In the genomic region with DNA sequence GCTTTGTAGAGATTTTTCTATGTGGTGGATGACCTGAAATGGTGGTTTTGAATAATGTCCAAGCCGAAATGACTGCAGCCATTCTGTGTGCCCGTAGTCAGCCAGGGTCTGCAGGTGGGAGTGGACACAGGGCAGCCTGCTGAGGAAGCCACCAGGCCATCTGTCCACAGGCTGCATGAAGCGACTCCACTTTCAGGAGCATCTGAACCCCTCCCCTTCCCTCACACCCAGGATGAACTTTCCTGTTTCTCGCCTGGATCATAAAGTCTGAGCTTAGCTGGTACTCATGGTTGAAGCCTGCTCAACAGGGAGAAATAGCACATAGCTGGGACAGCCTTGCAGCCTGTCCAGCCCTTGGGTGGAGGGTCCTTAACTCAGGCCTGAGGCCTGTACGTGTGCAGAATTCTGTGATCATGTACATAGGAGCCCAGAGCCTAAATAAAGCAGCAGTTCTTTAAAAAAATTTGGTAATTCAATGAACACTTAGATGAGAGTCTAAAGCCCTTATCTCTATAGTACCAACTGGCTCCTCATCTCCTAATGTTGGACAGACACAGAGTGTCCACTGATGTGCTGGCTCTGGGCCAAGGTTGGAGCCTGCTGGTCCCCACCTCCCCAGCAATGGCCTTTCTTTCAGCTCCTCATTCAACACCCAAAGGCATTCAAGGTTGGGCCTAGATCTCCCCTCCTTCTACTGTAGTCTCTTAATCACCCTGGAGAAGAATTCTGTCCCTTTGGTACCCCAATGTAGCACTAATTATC, we compare ENCODE assay signal across 14 cellular contexts.
DNase-seq lines count a peak whose midpoint lies in the region; ATAC-seq and TF ChIP-seq lines count a peak whose summit lies in the region.
"Had no signal": no experiment of that assay in that cellular context is flagged by ENCODE, and none has a peak within 500 bp of the region (broad histone marks: within the 10 kb centered on the region; RNA-seq: fewer than 3 reads in every experiment).

No MANE protein-coding gene starts in this region.

- no peak overlapping the region for H3K4me2 ChIP-seq in IMR-90 (ENCODE audit: low read depth, low read length)

- H3K9me3 ChIP-seq in A673 (ENCODE audit: low read depth, low read length, poor library complexity, severe bottlenecking) (no peaks in the 10 kb centered on the region), IMR-90 (ENCODE audit: control insufficient read depth, insufficient read depth, low read length) (no peaks in the 10 kb centered on the region), thyroid gland (no peaks in the 10 kb centered on the region)
- H3K9me3 ChIP-seq: MG63, testis had no signal

- H2BK20ac ChIP-seq in IMR-90 (ENCODE audit: low read depth, low read length) = no peak overlapping the region; the same call in 1 of the 2 replicates

- intact Hi-C loops in A673 (cut with micrococcal nuclease; ENCODE audit: unreplicated experiment) (no loop called here), IMR-90 (cut with micrococcal nuclease) (no loop called here), thyroid gland (cut with DNase I) (no loop called here)

- no peak for ATAC-seq in IMR-90 (ENCODE audit: low read depth)

- H3K56ac ChIP-seq in IMR-90 (ENCODE audit: extremely low read depth, insufficient read depth, low read length) = no peak overlapping the region

- no CpG with 5 or more reads among the region's 5 CpGs for WGBS in IMR-90 (ENCODE audit: extremely low coverage in 2 of 2, insufficient read length in 1 of 2), 2 experiments
- 94 to 96% methylated on average over 5 of the region's 5 CpGs for WGBS in thyroid gland, 2 donors

- peak overlapping the region; percentile 18 for H3K18ac ChIP-seq in IMR-90 (ENCODE audit: low read depth, low read length)

- DNase-seq in A673 (ENCODE audit: low spot score) (no peak), IMR-90 (no peak), chondrocyte (ENCODE audit: low spot score) (peak; percentile 49), occipital lobe (lab: John Stamatoyannopoulos, UW) (peak; percentile 14), DMS79 (lab: John Stamatoyannopoulos, UW) (no peak), thyroid gland (no peak), T1000 (lab: John Stamatoyannopoulos, UW) (no peak)
- no peak for DNase-seq in activated CD4-positive, alpha-beta memory T cell treated with anti-CD3 and anti-CD28 coated beads, Interleukin-2, amount 10 ng/mL, durations not matched to agents 7 days and 5 days
- DNase-seq: activated CD4-positive, CD25-positive, alpha-beta regulatory T cell; activated naive CD4-positive, alpha-beta T cell treated with anti-CD3 and anti-CD28 coated beads, Interleukin-2, amount 10 ng/mL, durations not matched to agents 7 days and 5 days; DND-41; MG63; testis had no signal

- H3K27me3 ChIP-seq in A673 (replicated peaks; ENCODE audit: insufficient read depth, low read depth, low read length, poor library complexity) = no peaks in the 10 kb centered on the region
- no peaks in the 10 kb centered on the region for H3K27me3 ChIP-seq in IMR-90 (ENCODE audit: control insufficient read depth, insufficient read depth, low read length)
- H3K27me3 ChIP-seq in thyroid gland = no peaks in the 10 kb centered on the region
- H3K27me3 ChIP-seq: MG63, testis had no signal

- no peak for TF ChIP-seq POLR2A in IMR-90 (IDR thresholded peaks at IDR 0.05; ENCODE audit: low read depth, low read length)
- no peak for TF ChIP-seq POLR2A in thyroid gland (IDR thresholded peaks at IDR 0.05)

- no peak overlapping the region for H2BK5ac ChIP-seq in IMR-90 (ENCODE audit: low read depth, low read length, poor library complexity, severe bottlenecking)

- H4K5ac ChIP-seq in IMR-90 (ENCODE audit: low read depth, low read length) = peak overlapping the region; percentile 32; the same call in 1 of the 2 replicates

- peak overlapping the region; percentile 21; the same call in 1 of the 2 replicates for H3K23ac ChIP-seq in IMR-90 (ENCODE audit: low read depth, low read length)

- peaks cover 46% of the 10 kb centered on the region for H4K20me1 ChIP-seq in IMR-90 (ENCODE audit: insufficient read depth, low read length)

- H3K79me1 ChIP-seq in IMR-90 (ENCODE audit: low read depth in 1 of 2, low read length in 2 of 2) = peaks cover 47 to 95% of the 10 kb centered on the region in 2 experiments

- no peaks in the 10 kb centered on the region for H3K36me3 ChIP-seq in A673 (ENCODE audit: insufficient read depth, low read length, poor library complexity, severe bottlenecking)
- peaks cover 12% of the 10 kb centered on the region for H3K36me3 ChIP-seq in IMR-90 (ENCODE audit: control insufficient read depth, insufficient read depth, low read length)
- no peaks in the 10 kb centered on the region for H3K36me3 ChIP-seq in thyroid gland

- H3K27ac ChIP-seq in A673 (ENCODE audit: low read depth, low read length, poor library complexity, severe bottlenecking) = peak overlapping the region; percentile 48
- peak overlapping the region; percentile 13; the same call in 1 of the 2 replicates for H3K27ac ChIP-seq in IMR-90 (ENCODE audit: insufficient read depth, low read length)
- H3K27ac ChIP-seq in thyroid gland = no peak overlapping the region
- H3K27ac ChIP-seq: testis had no signal

- H2BK15ac ChIP-seq in IMR-90 (ENCODE audit: low read depth, low read length) = no peak overlapping the region

- in situ Hi-C loops in IMR-90 (cut with MboI; ENCODE audit: low sequenced_read_pairs) = no loop called here

- H2AK9ac ChIP-seq in IMR-90 (replicated peaks; ENCODE audit: low read depth, low read length, poor library complexity) = no peak overlapping the region

- H4K91ac ChIP-seq in IMR-90 (ENCODE audit: insufficient read depth, low read depth, low read length) = peak overlapping the region; percentile 17; the same call in 1 of the 2 replicates

- peaks cover 58% of the 10 kb centered on the region for H3K4me1 Mint-ChIP-seq in chondrocyte (ENCODE audit: low read depth)
- peaks cover 41% of the 10 kb centered on the region for H3K4me1 Mint-ChIP-seq in activated CD4-positive, alpha-beta memory T cell treated with anti-CD3 and anti-CD28 coated beads, Interleukin-2, amount 10 ng/mL, durations not matched to agents 7 days and 5 days
- H3K4me1 Mint-ChIP-seq: central memory CD8-positive, alpha-beta T cell had no signal

- H3K36me3 Mint-ChIP-seq in chondrocyte (ENCODE audit: low read depth) = peaks cover 2% of the 10 kb centered on the region
- H3K36me3 Mint-ChIP-seq in activated CD4-positive, alpha-beta memory T cell treated with anti-CD3 and anti-CD28 coated beads, Interleukin-2, amount 10 ng/mL, durations not matched to agents 7 days and 5 days (ENCODE audit: low read depth) = no peaks in the 10 kb centered on the region
- H3K36me3 Mint-ChIP-seq: activated naive CD4-positive, alpha-beta T cell treated with anti-CD3 and anti-CD28 coated beads, Interleukin-2, amount 10 ng/mL, durations not matched to agents 7 days and 5 days had no signal

- TF ChIP-seq CTCF in A673 (conservative IDR thresholded peaks at IDR 0.05; ENCODE audit: low read depth, low read length) (no peak), IMR-90 (conservative IDR thresholded peaks at IDR 0.05; ENCODE audit: low read depth, low read length) (no peak), chondrocyte (IDR thresholded peaks at IDR 0.05) (no peak), thyroid gland (IDR thresholded peaks at IDR 0.05) (no peak)

- CTCF ChIA-PET in A673 (lab: Charles Lee) (no interaction called here), IMR-90 (lab: Yijun Ruan, JAX) (no interaction called here)
- CTCF ChIA-PET in activated CD4-positive, alpha-beta memory T cell treated with anti-CD3 and anti-CD28 coated beads, Interleukin-2, amount 10 ng/mL, durations not matched to agents 7 days and 5 days (lab: Charles Lee) = no interaction called here

- no peak overlapping the region for H3K27ac Mint-ChIP-seq in chondrocyte (ENCODE audit: unreplicated experiment)
- no peak overlapping the region for H3K27ac Mint-ChIP-seq in activated CD4-positive, alpha-beta memory T cell treated with anti-CD3 and anti-CD28 coated beads, Interleukin-2, amount 10 ng/mL, durations not matched to agents 7 days and 5 days
- H3K27ac Mint-ChIP-seq: activated naive CD4-positive, alpha-beta T cell treated with anti-CD3 and anti-CD28 coated beads, Interleukin-2, amount 10 ng/mL, durations not matched to agents 7 days and 5 days had no signal

- no peak overlapping the region for H3K4me3 Mint-ChIP-seq in chondrocyte (ENCODE audit: unreplicated experiment)
- H3K4me3 Mint-ChIP-seq in activated CD4-positive, alpha-beta memory T cell treated with anti-CD3 and anti-CD28 coated beads, Interleukin-2, amount 10 ng/mL, durations not matched to agents 7 days and 5 days = no peak overlapping the region
- H3K4me3 Mint-ChIP-seq: activated naive CD4-positive, alpha-beta T cell treated with anti-CD3 and anti-CD28 coated beads, Interleukin-2, amount 10 ng/mL, durations not matched to agents 7 days and 5 days; central memory CD8-positive, alpha-beta T cell had no signal

- POLR2A ChIA-PET in A673 (lab: Charles Lee; ENCODE audit: low non-redundant PET) = no interaction called here
- POLR2A ChIA-PET in IMR-90 (lab: Charles Lee; ENCODE audit: unreplicated experiment) = no interaction called here
- POLR2A ChIA-PET in activated CD4-positive, alpha-beta memory T cell treated with anti-CD3 and anti-CD28 coated beads, Interleukin-2, amount 10 ng/mL, durations not matched to agents 7 days and 5 days (lab: Charles Lee) = no interaction called here

- peaks cover 50% of the 10 kb centered on the region for H3K9me1 ChIP-seq in IMR-90 (ENCODE audit: insufficient read depth, low read length)

- H2AFZ ChIP-seq in IMR-90 (replicated peaks; ENCODE audit: low read length, poor library complexity) = no peak overlapping the region

- H3K4me1 ChIP-seq in A673 (ENCODE audit: insufficient read depth, low read length, poor library complexity, severe bottlenecking) (peaks cover 62% of the 10 kb centered on the region), IMR-90 (ENCODE audit: control insufficient read depth, insufficient read depth, low read length) (peaks cover 50% of the 10 kb centered on the region), thyroid gland (peaks cover 0 to 20% of the 10 kb centered on the region in 2 donors)
- H3K4me1 ChIP-seq: testis had no signal

- H3K14ac ChIP-seq in IMR-90 (replicated peaks; ENCODE audit: low read depth, low read length) = peak overlapping the region; percentile 5

- peak overlapping the region; percentile 5; the same call in 1 of the 2 replicates for H2BK120ac ChIP-seq in IMR-90 (ENCODE audit: low read depth, low read length)

- H3K27me3 Mint-ChIP-seq in chondrocyte (ENCODE audit: low read depth) = no peaks in the 10 kb centered on the region
- no peaks in the 10 kb centered on the region for H3K27me3 Mint-ChIP-seq in activated CD4-positive, alpha-beta memory T cell treated with anti-CD3 and anti-CD28 coated beads, Interleukin-2, amount 10 ng/mL, durations not matched to agents 7 days and 5 days

- no peaks in the 10 kb centered on the region for H3K9me3 Mint-ChIP-seq in chondrocyte (ENCODE audit: low read depth)
- H3K9me3 Mint-ChIP-seq in activated CD4-positive, alpha-beta memory T cell treated with anti-CD3 and anti-CD28 coated beads, Interleukin-2, amount 10 ng/mL, durations not matched to agents 7 days and 5 days = no peaks in the 10 kb centered on the region
- H3K9me3 Mint-ChIP-seq: activated naive CD4-positive, alpha-beta T cell treated with anti-CD3 and anti-CD28 coated beads, Interleukin-2, amount 10 ng/mL, durations not matched to agents 7 days and 5 days; central memory CD8-positive, alpha-beta T cell had no signal

- no peak for TF ChIP-seq RAD21 in IMR-90 (IDR thresholded peaks at IDR 0.05; ENCODE audit: low read length)

- dilution Hi-C loops in IMR-90 (cut with HindIII; ENCODE audit: low sequenced_read_pairs, unreplicated experiment) = no loop called here

- H3K4me3 ChIP-seq in A673 (ENCODE audit: low read depth, low read length, poor library complexity, severe bottlenecking) (no peak overlapping the region), IMR-90 (ENCODE audit: insufficient read depth, low read depth, low read length) (no peak overlapping the region), thyroid gland (replicated peaks in 1 of 3) (no peak overlapping the region)
- H3K4me3 ChIP-seq: MG63, testis had no signal

- no TSS peak for BruUV-seq in A673 (replicated peaks; lab: Mats Ljungman, UMichigan)
- no TSS peak for BruUV-seq in IMR-90 (replicated peaks; lab: Mats Ljungman, UMichigan)

- peak overlapping the region; percentile 5; the same call in 1 of the 2 replicates for H3K9ac ChIP-seq in IMR-90 (ENCODE audit: low read depth, low read length)

- peak overlapping the region; percentile 37; the same call in 1 of the 2 replicates for H3K4ac ChIP-seq in IMR-90 (ENCODE audit: low read depth, low read length)

- H4K8ac ChIP-seq in IMR-90 (ENCODE audit: low read depth in 2 of 2, low read length in 2 of 2) = peak overlapping the region; percentile 1 to 38; a peak in 2 of 4 replicates

- peak overlapping the region; percentile 46 for H2AK5ac ChIP-seq in IMR-90 (ENCODE audit: low read depth, low read length)

Comparison
In these comparisons a context has a peak if more than half of its experiments do, and no peak if none do; other contexts are left out.
1. DNase-seq: peak in chondrocyte (single experiment) and occipital lobe (single experiment); none in A673 (single experiment), IMR-90 (single experiment), DMS79 (single experiment), thyroid gland (0 of 2), activated CD4-positive, alpha-beta memory T cell treated with anti-CD3 and anti-CD28 coated beads, Interleukin-2, amount 10 ng/mL, durations not matched to agents 7 days and 5 days (single experiment) and T1000 (single experiment).
2. H3K27ac ChIP-seq: peak in A673 (single experiment) and IMR-90 (single experiment); none in thyroid gland (0 of 3).